8 cellular contexts compared by ENCODE assay signal in genomic region chr19:40750285-40751064, GRCh38. TPM values are rescaled to one million over a fixed set of nuclear protein-coding genes. Genes with fewer than 3 reads are reported as not detected.
DNase-seq lines count a peak whose midpoint lies in the region; TF ChIP-seq lines count a peak whose summit lies in the region.

TSS of gene ACTMAP (minus strand) at chr19:40750477. CDS start at chr19:40749803, 674 bp downstream.

- no peaks in the 10 kb centered on the region for H3K27me3 ChIP-seq in H7 (ENCODE audit: control insufficient read depth, insufficient read depth, low read length)

- TF ChIP-seq CTCF in fibroblast of the aortic adventitia (IDR thresholded peaks at IDR 0.05; ENCODE audit: insufficient read depth, low read length) (no peak), nephron (IDR thresholded peaks at IDR 0.05; ENCODE audit: unreplicated experiment in 3 of 3) (no peak)

- H3K36me3 Mint-ChIP-seq in nephron (ENCODE audit: low read depth), result peaks cover 14% of the 10 kb centered on the region
- peaks cover 33% of the 10 kb centered on the region for H3K36me3 Mint-ChIP-seq in stimulated activated naive CD8-positive, alpha-beta T cell treated with anti-CD3 and anti-CD28 coated beads, Interleukin-15, Interleukin-2, amounts not matched to agents 100 ng/mL and 50 ng/mL, for 24 hours (ENCODE audit: low read depth)

- DNase-seq in ELF-1 (ENCODE audit: low read depth, low spot score) (peak; percentile 100), H7 (peak; percentile 98), M059J (ENCODE audit: low read depth) (peak; percentile 100), SHP77 (lab: John Stamatoyannopoulos, UW) (peak; percentile 100), fibroblast of the aortic adventitia (ENCODE audit: low read depth) (peak; percentile 100)
- DNase-seq in activated effector memory CD4-positive, alpha-beta T cell treated with anti-CD3 and anti-CD28 coated beads, Interleukin-2, amount 50 U/mL, for 16 hours, result peak; percentile 99

- no peaks in the 10 kb centered on the region for H3K27me3 Mint-ChIP-seq in nephron (ENCODE audit: low read depth)
- no peaks in the 10 kb centered on the region for H3K27me3 Mint-ChIP-seq in stimulated activated naive CD8-positive, alpha-beta T cell treated with anti-CD3 and anti-CD28 coated beads, Interleukin-15, Interleukin-2, amounts not matched to agents 100 ng/mL and 50 ng/mL, for 24 hours

- peaks cover 31% of the 10 kb centered on the region for H3K4me1 Mint-ChIP-seq in nephron
- H3K4me1 Mint-ChIP-seq in stimulated activated naive CD8-positive, alpha-beta T cell treated with anti-CD3 and anti-CD28 coated beads, Interleukin-15, Interleukin-2, amounts not matched to agents 100 ng/mL and 50 ng/mL, for 24 hours (ENCODE audit: low read depth), result peaks cover 52% of the 10 kb centered on the region

- peaks cover 10% of the 10 kb centered on the region for H3K36me3 ChIP-seq in H7 (replicated peaks; ENCODE audit: control insufficient read depth, insufficient read depth, low read length)

- no peaks in the 10 kb centered on the region for H3K9me3 Mint-ChIP-seq in nephron
- no peaks in the 10 kb centered on the region for H3K9me3 Mint-ChIP-seq in stimulated activated naive CD8-positive, alpha-beta T cell treated with anti-CD3 and anti-CD28 coated beads, Interleukin-15, Interleukin-2, amounts not matched to agents 100 ng/mL and 50 ng/mL, for 24 hours

- H3K4me3 Mint-ChIP-seq in nephron, result peak within 1 kb of the TSS; percentile 95 to 99 (median 95)
- peak within 1 kb of the TSS; percentile 95 for H3K4me3 Mint-ChIP-seq in stimulated activated naive CD8-positive, alpha-beta T cell treated with anti-CD3 and anti-CD28 coated beads, Interleukin-15, Interleukin-2, amounts not matched to agents 100 ng/mL and 50 ng/mL, for 24 hours

- H3K4me3 ChIP-seq in H7 (ENCODE audit: insufficient read depth, low read depth, low read length) (peak within 1 kb of the TSS; percentile 70), fibroblast of the aortic adventitia (ENCODE audit: low read depth, low read length) (peak within 1 kb of the TSS; percentile 82)

- H3K27ac Mint-ChIP-seq in nephron, result peak within 1 kb of the TSS; percentile 90 to 98 (median 97)
- H3K27ac Mint-ChIP-seq in stimulated activated naive CD8-positive, alpha-beta T cell treated with anti-CD3 and anti-CD28 coated beads, Interleukin-15, Interleukin-2, amounts not matched to agents 100 ng/mL and 50 ng/mL, for 24 hours, result peak within 1 kb of the TSS; percentile 98

RNA-seq across cellular contexts. Expression of gene ACTMAP, which starts in this region (rescaled TPM):
- total RNA-seq in H7 (2014; rRNA removed; shearing (Covaris generic)), result 3.1 and 4.7 TPM in 2 replicates
- 0.76 and 1.3 TPM in 2 replicates for total RNA-seq in M059J (2014; rRNA removed; shearing (Covaris generic))
- 0.74 and 0.99 TPM in 2 replicates for total RNA-seq in fibroblast of the aortic adventitia (ENCODE audit: low replicate concordance)

Comparison
In these comparisons a context has a peak if more than half of its experiments do, and no peak if none do; other contexts are left out.
1. Peak in every context shown above with its lines: DNase-seq and H3K4me3 ChIP-seq.
2. Peak in DNase-seq and H3K4me3 ChIP-seq in fibroblast of the aortic adventitia; RNA of the gene not detected or under 1 TPM.